In genomic region chr11:61549662-61550568, GRCh38 we compare ENCODE assay signal across 17 cellular contexts. TPM values are rescaled to one million over a fixed set of nuclear protein-coding genes. Genes with fewer than 3 reads are reported as not detected.
"Had no signal": no experiment of that assay in that cellular context is flagged by ENCODE, and none has a peak within 500 bp of the region (broad histone marks: within the 10 kb centered on the region; RNA-seq: fewer than 3 reads in every experiment).

No MANE protein-coding gene starts in this region.

- DNase-seq: activated CD4-positive, alpha-beta T cell treated with anti-CD3 and anti-CD28 coated beads for 4 hours; activated naive CD4-positive, alpha-beta T cell; effector memory CD8-positive, alpha-beta T cell; erythroblast; islet precursor cell; left lung; mesendoderm; SK-N-SH; small intestine; T-helper 1 cell; transverse colon had no signal

- H3K4me3 Mint-ChIP-seq: activated T-helper 1 cell treated with anti-CD3 and anti-CD28 coated beads, Interleukin-12 subunit alpha, Interleukin-12 subunit beta, Interleukin-2, Interleukin-4 antibody, amounts not matched to agents 30 ng/mL and 10 ng/mL and 1 ng/mL, durations not matched to agents 14 hours and 24 hours and 36 hours; central memory CD8-positive, alpha-beta T cell; dendritic cell treated with granulocyte-macrophage colony-stimulating factor and Interleukin-4, amounts not matched to agents 40 ng/mL and 50 ng/mL, for 4 days; effector memory CD8-positive, alpha-beta T cell; neural crest cell; stimulated activated effector memory CD8-positive, alpha-beta T cell treated with anti-CD3 and anti-CD28 coated beads, Interleukin-12 subunit alpha, Interleukin-12 subunit beta, amount 100 ng/mL, for 72 hours had no signal

- H3K4me3 ChIP-seq: left lung, transverse colon had no signal

- H3K9me3 Mint-ChIP-seq: activated T-helper 1 cell treated with anti-CD3 and anti-CD28 coated beads, Interleukin-12 subunit alpha, Interleukin-12 subunit beta, Interleukin-2, Interleukin-4 antibody, amounts not matched to agents 30 ng/mL and 10 ng/mL and 1 ng/mL, durations not matched to agents 14 hours and 24 hours and 36 hours; central memory CD8-positive, alpha-beta T cell; dendritic cell treated with granulocyte-macrophage colony-stimulating factor and Interleukin-4, amounts not matched to agents 40 ng/mL and 50 ng/mL, for 4 days; effector memory CD8-positive, alpha-beta T cell; neural crest cell; stimulated activated effector memory CD8-positive, alpha-beta T cell treated with anti-CD3 and anti-CD28 coated beads, Interleukin-12 subunit alpha, Interleukin-12 subunit beta, amount 100 ng/mL, for 72 hours had no signal

- H3K27ac ChIP-seq: left lung, parathyroid adenoma, transverse colon had no signal

- H3K36me3 Mint-ChIP-seq: stimulated activated effector memory CD8-positive, alpha-beta T cell treated with anti-CD3 and anti-CD28 coated beads, Interleukin-12 subunit alpha, Interleukin-12 subunit beta, amount 100 ng/mL, for 72 hours had no signal

- ATAC-seq: effector memory CD8-positive, alpha-beta T cell; left lung; stimulated activated effector memory CD8-positive, alpha-beta T cell treated with anti-CD3 and anti-CD28 coated beads, Interleukin-12 subunit alpha, Interleukin-12 subunit beta, amount 100 ng/mL, for 72 hours had no signal

- H3K9ac ChIP-seq: parathyroid adenoma, SK-N-SH had no signal

- H3K27ac Mint-ChIP-seq: activated T-helper 1 cell treated with anti-CD3 and anti-CD28 coated beads, Interleukin-12 subunit alpha, Interleukin-12 subunit beta, Interleukin-2, Interleukin-4 antibody, amounts not matched to agents 30 ng/mL and 10 ng/mL and 1 ng/mL, durations not matched to agents 14 hours and 24 hours and 36 hours; dendritic cell treated with granulocyte-macrophage colony-stimulating factor and Interleukin-4, amounts not matched to agents 40 ng/mL and 50 ng/mL, for 4 days; effector memory CD8-positive, alpha-beta T cell; stimulated activated effector memory CD8-positive, alpha-beta T cell treated with anti-CD3 and anti-CD28 coated beads, Interleukin-12 subunit alpha, Interleukin-12 subunit beta, amount 100 ng/mL, for 72 hours had no signal

- H3K4me1 ChIP-seq: left lung had no signal

- H3K36me3 ChIP-seq: left lung, transverse colon had no signal

- H3K9me3 ChIP-seq: left lung, SK-N-SH, transverse colon had no signal

RNA-seq across cellular contexts. Expression of gene LRRC10B, which starts 41.4 kb away (rescaled TPM):
- total RNA-seq: activated T-helper 1 cell treated with anti-CD3 and anti-CD28 coated beads, Interleukin-12 subunit alpha, Interleukin-12 subunit beta, Interleukin-2, Interleukin-4 antibody, amounts not matched to agents 30 ng/mL and 10 ng/mL and 1 ng/mL, durations not matched to agents 14 hours and 24 hours and 36 hours had no signal
- polyA plus RNA-seq: SK-N-SH had no signal
